ENCODE assay signal across 4 cellular contexts in the genomic region with DNA sequence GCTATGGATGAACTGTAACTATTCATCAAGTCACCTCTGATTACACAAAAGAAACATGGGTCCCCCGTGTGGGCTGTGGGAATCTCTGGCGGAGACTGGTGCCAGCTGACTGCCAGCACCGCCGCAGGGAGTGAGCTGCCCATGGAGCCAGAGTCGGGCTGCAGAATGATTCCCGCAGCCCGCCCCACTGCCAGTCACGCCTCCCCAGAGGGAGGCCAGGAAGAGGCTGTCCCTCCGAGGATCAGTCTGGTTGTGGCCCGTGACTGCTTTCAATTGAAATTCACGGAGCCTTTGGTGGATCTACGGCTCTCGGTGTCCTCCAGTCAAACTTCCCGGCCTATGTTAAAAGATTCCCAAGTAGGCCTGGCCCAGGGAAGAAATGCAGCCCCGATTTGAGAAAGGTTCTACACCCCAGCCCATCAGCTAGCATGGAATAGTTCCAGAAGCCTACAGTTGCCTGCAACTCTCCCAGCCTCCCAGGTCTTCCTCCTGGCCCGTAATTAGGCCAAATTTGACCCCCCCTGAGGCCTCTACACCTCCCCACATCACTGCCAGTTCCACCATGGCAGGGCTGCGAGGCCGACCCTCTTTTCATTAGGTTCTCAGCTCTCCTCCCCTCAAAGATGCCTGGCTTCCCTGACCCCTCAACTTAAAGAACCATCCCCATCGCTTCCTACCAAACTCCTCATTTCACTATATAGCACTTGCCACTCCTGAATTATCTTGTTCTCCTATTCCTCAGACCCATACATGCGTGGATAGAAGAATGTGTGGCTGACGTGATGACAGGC. TPM values are rescaled to one million over a fixed set of nuclear protein-coding genes. Genes with fewer than 3 reads are reported as not detected.
"Had no signal": no experiment of that assay in that cellular context is flagged by ENCODE, and none has a peak within 500 bp of the region (broad histone marks: within the 10 kb centered on the region; RNA-seq: fewer than 3 reads in every experiment).

No MANE protein-coding gene starts in this region.

RNA-seq across cellular contexts. Expression of a gene that starts 27.5 kb away (rescaled TPM):
- total RNA-seq: fibroblast of villous mesenchyme, myocyte had no signal
- polyA plus RNA-seq: thymus, urinary bladder had no signal

RNA-seq across cellular contexts. Expression of a gene that starts 46.0 kb away (rescaled TPM):
- total RNA-seq: fibroblast of villous mesenchyme, myocyte had no signal
- polyA plus RNA-seq: thymus, urinary bladder had no signal
